16 cellular contexts compared by ENCODE assay signal in the genomic region with DNA sequence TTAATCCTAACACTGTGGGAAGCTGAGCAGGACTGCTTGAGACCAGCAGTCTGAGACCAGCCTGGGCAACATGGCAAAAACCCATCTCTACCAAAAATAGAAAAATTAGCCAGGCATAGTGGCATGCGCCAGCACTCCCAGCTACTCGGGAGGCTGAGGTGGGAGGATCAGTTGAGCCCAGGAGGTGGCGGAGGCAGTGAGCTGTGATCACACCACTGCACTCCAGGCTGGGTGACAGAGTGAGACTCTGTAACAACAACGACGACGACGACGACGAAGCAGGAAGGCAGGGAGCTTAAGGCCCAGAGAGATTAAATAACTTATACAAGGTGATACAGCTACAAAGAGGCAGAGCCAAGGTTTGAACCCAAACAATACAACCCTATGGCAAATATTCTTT. TPM values are rescaled to one million over a fixed set of nuclear protein-coding genes. Genes with fewer than 3 reads are reported as not detected.
DNase-seq lines count a peak whose midpoint lies in the region; ATAC-seq and TF ChIP-seq lines count a peak whose summit lies in the region.
"Had no signal": no experiment of that assay in that cellular context is flagged by ENCODE, and none has a peak within 500 bp of the region (broad histone marks: within the 10 kb centered on the region; RNA-seq: fewer than 3 reads in every experiment).

No MANE protein-coding gene starts in this region.

- H3K27ac Mint-ChIP-seq in MCF 10A (ENCODE audit: low read depth, unreplicated experiment), result peak overlapping the region; percentile 33
- H3K27ac Mint-ChIP-seq in activated T-helper 17 cell treated with anti-CD3 and anti-CD28 coated beads, Interleukin-2, amount 50 U/mL, for 72 hours, result peak overlapping the region; percentile 22
- H3K27ac Mint-ChIP-seq: GM23338 had no signal

- H2BK12ac ChIP-seq in neuronal stem cell (ENCODE audit: low read length), result no peak overlapping the region

- BruUV-seq in MCF 10A (replicated peaks; lab: Mats Ljungman, UMichigan) (no TSS peak), mammary epithelial cell (replicated peaks; lab: Mats Ljungman, UMichigan) (no TSS peak)

- H3K4me3 ChIP-seq in mammary epithelial cell (replicated peaks in 1 of 3; ENCODE audit: insufficient read depth in 1 of 3, low read depth in 2 of 3, low read length in 3 of 3) (no peak overlapping the region), neuronal stem cell (ENCODE audit: low read length in 2 of 2) (no peak overlapping the region), upper lobe of right lung (no peak overlapping the region)
- H3K4me3 ChIP-seq: GM23338 had no signal

- H2BK5ac ChIP-seq in neuronal stem cell (ENCODE audit: low read length), result no peak overlapping the region

- 98% methylated on average over 6 of the region's 9 CpGs for WGBS in mammary epithelial cell (ENCODE audit: low coverage, missing lambda C conversion rate)
- WGBS in neuronal stem cell (ENCODE audit: extremely low coverage in 2 of 2, insufficient read length in 2 of 2, insufficient replicate concordance in 1 of 2), 2 donors, result no CpG with 5 or more reads among the region's 9 CpGs

- peaks cover 7% of the 10 kb centered on the region for H3K4me1 ChIP-seq in mammary epithelial cell (ENCODE audit: insufficient read depth, low read length)
- H3K4me1 ChIP-seq in neuronal stem cell (ENCODE audit: control insufficient read depth in 2 of 2, insufficient read depth in 1 of 2, low read depth in 1 of 2, low read length in 2 of 2), result no peaks in the 10 kb centered on the region
- H3K4me1 ChIP-seq in upper lobe of right lung, result peaks cover 4% of the 10 kb centered on the region

- intact Hi-C loops in MCF 10A (cut with micrococcal nuclease), result no loop called here
- intact Hi-C loops in mammary epithelial cell (cut with micrococcal nuclease), result no loop called here
- intact Hi-C loops in upper lobe of right lung (cut with DNase I), result no loop called here

- H2AK5ac ChIP-seq in neuronal stem cell (ENCODE audit: low read depth, low read length), result no peak overlapping the region

- TF ChIP-seq CTCF in MCF 10A (IDR thresholded peaks at IDR 0.05; ENCODE audit: unreplicated experiment) (no peak), mammary epithelial cell (conservative IDR thresholded peaks at IDR 0.05 in 1 of 2, IDR thresholded peaks at IDR 0.05 in 1 of 2; ENCODE audit: extremely low read depth in 1 of 2, insufficient read depth in 1 of 2, low read depth in 1 of 2, low read length in 2 of 2) (no peak), upper lobe of right lung (IDR thresholded peaks at IDR 0.05) (no peak)

- H4K20me1 ChIP-seq in mammary epithelial cell (ENCODE audit: insufficient read depth, low read length), result no peaks in the 10 kb centered on the region

- DNase-seq in MCF 10A (ENCODE audit: unreplicated experiment), result no peak
- DNase-seq in mammary epithelial cell, result no peak
- DNase-seq in neuronal stem cell (ENCODE audit: low spot score), result no peak
- DNase-seq in upper lobe of right lung, result no peak
- DNase-seq in NCI-H524 treated with DMSO at 0.1 percent for 48 hours (lab: John Stamatoyannopoulos, UW), result no peak
- no peak for DNase-seq in cerebellar nuclear complex (lab: John Stamatoyannopoulos, UW)
- DNase-seq: C1 segment of cervical spinal cord, GF-D8, KG1, NCI-H1436, NCI-H2029, NCI-H2171 treated with DMSO at 0.1 percent for 48 hours, NCI-H774 had no signal

- POLR2A ChIA-PET in MCF 10A (lab: Yijun Ruan, JAX), result interaction anchor here (0.6 to 1.5 kb wide), 4 partner anchors 11 to 60 kb away, joined by 3 to 7 read pairs (median 4); partner anchors contain the start of gene PPP4R3B

- H3K4me2 ChIP-seq in mammary epithelial cell (ENCODE audit: insufficient read depth, low read depth, low read length) (no peak overlapping the region), neuronal stem cell (ENCODE audit: insufficient read depth, low read length, poor library complexity, severe bottlenecking) (no peak overlapping the region)
- H3K4me2 ChIP-seq: GM23338 had no signal

- dilution Hi-C loops in mammary epithelial cell (cut with HindIII; ENCODE audit: low sequenced_read_pairs), result no loop called here

- no peak overlapping the region for H4K91ac ChIP-seq in neuronal stem cell (ENCODE audit: low read depth, low read length, poor library complexity)

- H3K9me3 ChIP-seq in mammary epithelial cell (replicated peaks; ENCODE audit: insufficient read depth, low read length) (peaks cover 7% of the 10 kb centered on the region), neuronal stem cell (replicated peaks in 1 of 2; ENCODE audit: control insufficient read depth in 2 of 2, insufficient read depth in 1 of 2, low read depth in 1 of 2, low read length in 2 of 2) (peaks cover 6 to 12% of the 10 kb centered on the region in 2 donors), upper lobe of right lung (no peaks in the 10 kb centered on the region)

- H3K36me3 Mint-ChIP-seq in MCF 10A (ENCODE audit: insufficient read depth, unreplicated experiment), result peaks cover 94% of the 10 kb centered on the region
- peaks cover 96% of the 10 kb centered on the region for H3K36me3 Mint-ChIP-seq in activated T-helper 17 cell treated with anti-CD3 and anti-CD28 coated beads, Interleukin-2, amount 50 U/mL, for 72 hours (ENCODE audit: low read depth)

- no peak overlapping the region for H3K18ac ChIP-seq in neuronal stem cell (ENCODE audit: low read length)

- H2BK120ac ChIP-seq in neuronal stem cell (ENCODE audit: low read depth, low read length), result no peak overlapping the region

- H2BK15ac ChIP-seq in neuronal stem cell (ENCODE audit: low read length), result no peak overlapping the region

- peaks cover 11% of the 10 kb centered on the region for H3K4me1 Mint-ChIP-seq in MCF 10A (ENCODE audit: insufficient read depth, unreplicated experiment)
- H3K4me1 Mint-ChIP-seq in activated T-helper 17 cell treated with anti-CD3 and anti-CD28 coated beads, Interleukin-2, amount 50 U/mL, for 72 hours, result no peaks in the 10 kb centered on the region
- H3K4me1 Mint-ChIP-seq: GM23338 had no signal

- H2AFZ ChIP-seq in mammary epithelial cell (ENCODE audit: low read depth, low read length) (no peak overlapping the region), neuronal stem cell (ENCODE audit: low read length) (no peak overlapping the region)
- H2AFZ ChIP-seq: GM23338 had no signal

- H3K9me3 Mint-ChIP-seq in MCF 10A (ENCODE audit: unreplicated experiment), result no peaks in the 10 kb centered on the region
- H3K9me3 Mint-ChIP-seq in activated T-helper 17 cell treated with anti-CD3 and anti-CD28 coated beads, Interleukin-2, amount 50 U/mL, for 72 hours, result no peaks in the 10 kb centered on the region

- CTCF ChIA-PET in MCF 10A (lab: Yijun Ruan, JAX) (interaction anchor here (0.6 to 0.7 kb wide), 3 partner anchors 9 to 92 kb away, joined by 3 read pairs; no protein-coding TSS in a partner anchor), mammary epithelial cell (lab: Charles Lee; ENCODE audit: low non-redundant PET) (no interaction called here)

- H3K79me1 ChIP-seq in neuronal stem cell (ENCODE audit: low read depth, low read length), result peaks cover 2% of the 10 kb centered on the region

- no peak overlapping the region for H3K23ac ChIP-seq in neuronal stem cell (ENCODE audit: low read depth, low read length, poor library complexity)

- H3K79me2 ChIP-seq in mammary epithelial cell (ENCODE audit: insufficient read depth, low read length), result peaks cover 3% of the 10 kb centered on the region

- no peak for ATAC-seq in activated T-helper 17 cell treated with anti-CD3 and anti-CD28 coated beads, Interleukin-2, amount 50 U/mL, for 72 hours (replicated peaks)
- ATAC-seq in upper lobe of right lung, result no peak
- ATAC-seq in HG03460 (IDR thresholded peaks at IDR 0.05; ENCODE audit: unreplicated experiment), result no peak
- ATAC-seq: GM23338 had no signal

- no peak overlapping the region for H3K27ac ChIP-seq in mammary epithelial cell (ENCODE audit: insufficient read depth, low read depth, low read length)
- H3K27ac ChIP-seq in neuronal stem cell (replicated peaks; ENCODE audit: low read length), result no peak overlapping the region
- H3K27ac ChIP-seq in upper lobe of right lung, result peak overlapping the region; percentile 51

- H3K4ac ChIP-seq in neuronal stem cell (ENCODE audit: low read length), result no peak overlapping the region

- in situ Hi-C loops in mammary epithelial cell (cut with MboI; ENCODE audit: low sequenced_read_pairs in 2 of 2), result no loop called here

- H3K9ac ChIP-seq in mammary epithelial cell (ENCODE audit: insufficient read depth, low read length), result no peak overlapping the region
- H3K9ac ChIP-seq in neuronal stem cell (ENCODE audit: low read depth, low read length, poor library complexity), result no peak overlapping the region

- peak overlapping the region; percentile 17 for H4K8ac ChIP-seq in neuronal stem cell (ENCODE audit: low read depth, low read length)

- no peaks in the 10 kb centered on the region for H3K27me3 Mint-ChIP-seq in MCF 10A (ENCODE audit: insufficient read depth, unreplicated experiment)
- no peaks in the 10 kb centered on the region for H3K27me3 Mint-ChIP-seq in activated T-helper 17 cell treated with anti-CD3 and anti-CD28 coated beads, Interleukin-2, amount 50 U/mL, for 72 hours

- H3K14ac ChIP-seq in neuronal stem cell (ENCODE audit: low read length), result no peak overlapping the region

- peaks cover 28% of the 10 kb centered on the region for H3K36me3 ChIP-seq in mammary epithelial cell (ENCODE audit: insufficient read depth, low read length)
- H3K36me3 ChIP-seq in neuronal stem cell (replicated peaks in 1 of 2; ENCODE audit: control insufficient read depth in 2 of 2, insufficient read depth in 2 of 2, low read length in 2 of 2), result peaks cover 16 to 85% of the 10 kb centered on the region in 2 donors
- H3K36me3 ChIP-seq in upper lobe of right lung, result peaks cover 88% of the 10 kb centered on the region

- H3K4me3 Mint-ChIP-seq in MCF 10A (ENCODE audit: unreplicated experiment), result no peak overlapping the region
- H3K4me3 Mint-ChIP-seq in activated T-helper 17 cell treated with anti-CD3 and anti-CD28 coated beads, Interleukin-2, amount 50 U/mL, for 72 hours, result no peak overlapping the region
- H3K4me3 Mint-ChIP-seq: GM23338 had no signal

- H3K27me3 ChIP-seq in mammary epithelial cell (ENCODE audit: insufficient read depth, low read length), result no peaks in the 10 kb centered on the region
- no peaks in the 10 kb centered on the region for H3K27me3 ChIP-seq in neuronal stem cell (ENCODE audit: control insufficient read depth in 3 of 3, insufficient read depth in 3 of 3, low read depth in 1 of 3, low read length in 3 of 3)
- no peaks in the 10 kb centered on the region for H3K27me3 ChIP-seq in upper lobe of right lung

RNA-seq across cellular contexts. Expression of gene CFAP36, which starts 37.3 kb away (rescaled TPM):
- 38.5 and 56.9 TPM in 2 replicates for total RNA-seq in MCF 10A (2022)
- 10 to 100 TPM; 23.8 to 41.5 TPM for total RNA-seq in mammary epithelial cell
- polyA plus RNA-seq in mammary epithelial cell, result 17.8 TPM
- polyA minus RNA-seq in mammary epithelial cell, result not detected
- total RNA-seq in activated T-helper 17 cell treated with anti-CD3 and anti-CD28 coated beads, Interleukin-2, amount 50 U/mL, for 72 hours, result 10 to 100 TPM; 25.1 to 55.5 TPM
- 58.4 TPM for polyA plus RNA-seq in neuronal stem cell (2013, experiment 1 of 2)
- polyA plus RNA-seq in neuronal stem cell (2013, experiment 2 of 2), result 63.5 TPM
- 27.1 TPM for total RNA-seq in upper lobe of right lung
